ENCODE assay signal across 31 cellular contexts in the genomic region with DNA sequence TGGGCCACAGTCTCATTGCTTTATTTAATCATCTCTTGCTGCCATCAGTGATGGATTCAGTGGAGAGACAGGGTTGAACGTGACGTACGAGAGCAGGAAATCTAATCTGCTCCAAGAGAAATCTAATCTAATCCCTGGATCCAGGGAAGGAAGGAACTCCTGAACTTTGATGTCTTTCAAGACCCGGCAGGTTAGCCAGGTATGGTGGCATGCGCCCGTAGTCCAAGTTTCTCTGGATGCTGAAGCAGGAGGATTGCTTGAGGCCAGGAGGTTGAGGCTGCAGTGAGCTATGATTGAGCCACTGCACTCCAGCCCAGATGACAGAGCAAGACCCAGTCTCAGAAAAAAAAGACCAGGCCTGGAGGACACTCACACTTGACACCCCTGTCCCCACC. TPM values are rescaled to one million over a fixed set of nuclear protein-coding genes. Genes with fewer than 3 reads are reported as not detected.
"Had no signal": no experiment of that assay in that cellular context is flagged by ENCODE, and none has a peak within 500 bp of the region (broad histone marks: within the 10 kb centered on the region; RNA-seq: fewer than 3 reads in every experiment).

No MANE protein-coding gene starts in this region.

- H3K4me3 ChIP-seq: heart left ventricle, lower lobe of right lung, ovary, right atrium auricular region, right lobe of liver, smooth muscle cell, testis, thyroid gland, transverse colon, upper lobe of right lung had no signal

- H3K36me3 ChIP-seq: heart left ventricle, lower lobe of right lung, neutrophil, ovary, right atrium auricular region, right lobe of liver, thyroid gland, transverse colon, upper lobe of right lung had no signal

- H3K4me3 Mint-ChIP-seq: immature natural killer cell; naive thymus-derived CD8-positive, alpha-beta T cell; stimulated activated memory B cell treated with anti-CD40 and anti-IgM and Interleukin-4, amounts not matched to agents 10 μg/mL and 1 μg/mL and 100 μg/mL, for 72 hours; stimulated activated naive CD8-positive, alpha-beta T cell treated with anti-CD3 and anti-CD28 coated beads, Interleukin-15, amount 100 ng/mL, for 72 hours had no signal

- H3K4me1 ChIP-seq: heart left ventricle, lower lobe of right lung, right atrium auricular region, right lobe of liver, testis, thyroid gland, transverse colon, upper lobe of right lung had no signal

- H3K4me1 Mint-ChIP-seq: immature natural killer cell; stimulated activated memory B cell treated with anti-CD40 and anti-IgM and Interleukin-4, amounts not matched to agents 10 μg/mL and 1 μg/mL and 100 μg/mL, for 72 hours had no signal

- H3K36me3 Mint-ChIP-seq: immature natural killer cell; naive thymus-derived CD8-positive, alpha-beta T cell; stimulated activated memory B cell treated with anti-CD40 and anti-IgM and Interleukin-4, amounts not matched to agents 10 μg/mL and 1 μg/mL and 100 μg/mL, for 72 hours had no signal

- H3K27me3 ChIP-seq: heart left ventricle, ovary, right atrium auricular region, right lobe of liver, testis, thyroid gland, transverse colon, upper lobe of right lung had no signal

- H3K27ac Mint-ChIP-seq: immature natural killer cell; progenitor cell of endocrine pancreas; stimulated activated memory B cell treated with anti-CD40 and anti-IgM and Interleukin-4, amounts not matched to agents 10 μg/mL and 1 μg/mL and 100 μg/mL, for 72 hours had no signal

- H3K9me3 ChIP-seq: heart left ventricle, lower lobe of right lung, neutrophil, ovary, right atrium auricular region, right lobe of liver, testis, thyroid gland, transverse colon, upper lobe of right lung had no signal

- DNase-seq: hypothalamus; immature natural killer cell; left cardiac atrium; mammary epithelial cell; mesenchymal stem cell; naive thymus-derived CD8-positive, alpha-beta T cell; ovary; right lobe of liver; stimulated activated CD4-positive, alpha-beta T cell treated with anti-CD3 and anti-CD28 coated beads, Interleukin-1b, Interleukin-23, amount 100 ng/mL, for 48 hours; stimulated activated CD4-positive, alpha-beta T cell treated with anti-CD3 and anti-CD28 coated beads, Interleukin-2, amount 100 ng/mL, for 48 hours; stimulated activated CD8-positive, alpha-beta memory T cell treated with anti-CD3 and anti-CD28 coated beads, Interleukin-4, amount 100 ng/mL, for 48 hours; stimulated activated naive CD4-positive, alpha-beta T cell treated with Interleukin-2 at 50 U/mL for 16 hours; stimulated activated naive CD8-positive, alpha-beta T cell treated with anti-CD3 and anti-CD28 coated beads, Interleukin-15, amount 100 ng/mL, for 72 hours; testis; thyroid gland; transverse colon; upper lobe of right lung had no signal

- FAIRE-seq: islet of Langerhans, urothelium cell line had no signal

- H3K9me3 Mint-ChIP-seq: immature natural killer cell; naive thymus-derived CD8-positive, alpha-beta T cell; stimulated activated memory B cell treated with anti-CD40 and anti-IgM and Interleukin-4, amounts not matched to agents 10 μg/mL and 1 μg/mL and 100 μg/mL, for 72 hours; stimulated activated naive CD8-positive, alpha-beta T cell treated with anti-CD3 and anti-CD28 coated beads, Interleukin-15, amount 100 ng/mL, for 72 hours had no signal

- H3K27ac ChIP-seq: heart left ventricle, lower lobe of right lung, neutrophil, ovary, right atrium auricular region, right lobe of liver, testis, thyroid gland, transverse colon, upper lobe of right lung had no signal

- H3K4me2 ChIP-seq: smooth muscle cell had no signal

RNA-seq across cellular contexts. Expression of gene PGC, which starts 11.4 kb away (rescaled TPM):
- total RNA-seq: heart left ventricle; left cardiac atrium; liver; mammary epithelial cell; naive thymus-derived CD8-positive, alpha-beta T cell; omental fat pad; progenitor cell of endocrine pancreas; pulmonary artery endothelial cell; renal cortical epithelial cell; right atrium auricular region; smooth muscle cell; thyroid gland had no signal
- polyA plus RNA-seq: immature natural killer cell; mammary epithelial cell; naive thymus-derived CD8-positive, alpha-beta T cell; neural cell; smooth muscle cell had no signal

RNA-seq across cellular contexts. Expression of gene PRICKLE4, which starts 21.9 kb away (rescaled TPM):
- total RNA-seq: naive thymus-derived CD8-positive, alpha-beta T cell had no signal
- polyA plus RNA-seq: immature natural killer cell; naive thymus-derived CD8-positive, alpha-beta T cell; smooth muscle cell had no signal
